Comparison of ENCODE assay signal across 16 cellular contexts in genomic region chr3:141229132-141229531, GRCh38. TPM values are rescaled to one million over a fixed set of nuclear protein-coding genes. Genes with fewer than 3 reads are reported as not detected.
A peak's percentile ranks its signal among the peaks of the same experiment; 100 is the strongest.
DNase-seq lines count a peak whose midpoint lies in the region; ATAC-seq and TF ChIP-seq lines count a peak whose summit lies in the region.
"Had no signal": no experiment of that assay in that cellular context is flagged by ENCODE, and none has a peak within 500 bp of the region (broad histone marks: within the 10 kb centered on the region; RNA-seq: fewer than 3 reads in every experiment).

No MANE protein-coding gene starts in this region.

- no peaks in the 10 kb centered on the region for H3K9me3 ChIP-seq in CD4-positive, alpha-beta memory T cell (ENCODE audit: control insufficient read depth in 1 of 2, low read length in 2 of 2)
- no peaks in the 10 kb centered on the region for H3K9me3 ChIP-seq in right atrium auricular region
- H3K9me3 ChIP-seq: ovary, uterus had no signal

- DNase-seq in NCI-H2081 (lab: John Stamatoyannopoulos, UW), result peak; percentile 19 to 50
- no peak for DNase-seq in NCI-H2081 treated with DMSO at 0.1 percent for 48 hours (lab: John Stamatoyannopoulos, UW)
- no peak for DNase-seq in CD4-positive, alpha-beta memory T cell
- DNase-seq in NCI-H524 (lab: John Stamatoyannopoulos, UW), result peak; percentile 67 to 79
- DNase-seq in glutamatergic neuron, result peak; percentile 52
- DNase-seq in G401 (ENCODE audit: low spot score), result no peak
- no peak for DNase-seq in right atrium auricular region (ENCODE audit: low spot score)
- DNase-seq: activated T-cell treated with anti-CD3 and anti-CD28 coated beads for 4 hours; effector CD8-positive, alpha-beta T cell; ovary; stimulated activated naive CD4-positive, alpha-beta T cell; T-helper 9 cell; uterus had no signal

- intact Hi-C loops in CD4-positive, alpha-beta memory T cell (cut with micrococcal nuclease), result no loop called here

- in situ Hi-C loops in G401 (cut with HindIII; ENCODE audit: low sequenced_read_pairs), result no loop called here

- H3K4me1 Mint-ChIP-seq in CD4-positive, alpha-beta memory T cell, result peaks cover 22 to 40% (median 30%) of the 10 kb centered on the region in 4 donors
- H3K4me1 Mint-ChIP-seq in glutamatergic neuron (ENCODE audit: low read depth, unreplicated experiment), result peaks cover 50% of the 10 kb centered on the region

- H3K9me3 Mint-ChIP-seq in CD4-positive, alpha-beta memory T cell, result peaks cover 0 to 4% (median 0%) of the 10 kb centered on the region in 8 donors
- peaks cover 25% of the 10 kb centered on the region for H3K9me3 Mint-ChIP-seq in glutamatergic neuron (ENCODE audit: unreplicated experiment)

- H3K27me3 ChIP-seq in CD4-positive, alpha-beta memory T cell (ENCODE audit: insufficient read depth, low read length), result no peaks in the 10 kb centered on the region
- H3K27me3 ChIP-seq in right atrium auricular region, result no peaks in the 10 kb centered on the region
- H3K27me3 ChIP-seq: ovary, uterus had no signal

- H3K4me3 Mint-ChIP-seq in CD4-positive, alpha-beta memory T cell, result peak overlapping the region in 3 of 8 donors; percentile 0 to 98 (median 62)
- H3K4me3 Mint-ChIP-seq in glutamatergic neuron (ENCODE audit: unreplicated experiment), result peak overlapping the region; percentile 77

- no peak for ATAC-seq in HG03095 (IDR thresholded peaks at IDR 0.05; ENCODE audit: unreplicated experiment)
- ATAC-seq: HCT116 had no signal

- CTCF ChIA-PET in CD4-positive, alpha-beta memory T cell (lab: Charles Lee; ENCODE audit: partially characterized antibody), result interaction anchor here (7.6 kb wide), 1 partner anchor 20 kb away, joined by 180 read pairs; no protein-coding TSS in a partner anchor

- peaks cover 0 to 3% of the 10 kb centered on the region in 2 donors for H3K36me3 Mint-ChIP-seq in CD4-positive, alpha-beta memory T cell
- H3K36me3 Mint-ChIP-seq in glutamatergic neuron (ENCODE audit: unreplicated experiment), result peaks cover 11% of the 10 kb centered on the region

- H3K27ac Mint-ChIP-seq in CD4-positive, alpha-beta memory T cell, result peak overlapping the region in 5 of 7 donors; percentile 17 to 92 (median 51)
- H3K27ac Mint-ChIP-seq in glutamatergic neuron (ENCODE audit: unreplicated experiment), result peak overlapping the region; percentile 90

- no peaks in the 10 kb centered on the region for H3K36me3 ChIP-seq in CD4-positive, alpha-beta memory T cell (ENCODE audit: insufficient read depth, low read length)
- H3K36me3 ChIP-seq in right atrium auricular region, result no peaks in the 10 kb centered on the region
- H3K36me3 ChIP-seq: ovary, uterus had no signal

- H3K4me3 ChIP-seq in CD4-positive, alpha-beta memory T cell (ENCODE audit: low read length in 2 of 2), result no peak overlapping the region
- H3K4me3 ChIP-seq in right atrium auricular region, result no peak overlapping the region
- H3K4me3 ChIP-seq: ovary, smooth muscle cell, uterus had no signal

- peaks cover 0 to 2% of the 10 kb centered on the region in 2 donors for H3K27me3 Mint-ChIP-seq in CD4-positive, alpha-beta memory T cell
- H3K27me3 Mint-ChIP-seq in glutamatergic neuron (ENCODE audit: unreplicated experiment), result peaks cover 18% of the 10 kb centered on the region

- no peak for TF ChIP-seq CTCF in glutamatergic neuron (IDR thresholded peaks at IDR 0.05; ENCODE audit: partially characterized antibody, unreplicated experiment)
- TF ChIP-seq CTCF in right atrium auricular region (IDR thresholded peaks at IDR 0.05), result no peak

- POLR2A ChIA-PET in CD4-positive, alpha-beta memory T cell (lab: Charles Lee; ENCODE audit: partially characterized antibody), result interaction anchor here (3.8 kb wide), 1 partner anchor 43 kb away, joined by 40 read pairs; no protein-coding TSS in a partner anchor

- no peak overlapping the region for H3K27ac ChIP-seq in CD4-positive, alpha-beta memory T cell (ENCODE audit: low read depth, low read length)
- H3K27ac ChIP-seq in right atrium auricular region, result no peak overlapping the region
- H3K27ac ChIP-seq: ovary, uterus had no signal

- peaks cover 22% of the 10 kb centered on the region for H3K4me1 ChIP-seq in CD4-positive, alpha-beta memory T cell (ENCODE audit: insufficient read depth, low read length)
- H3K4me1 ChIP-seq in right atrium auricular region, result peaks cover 0 to 11% of the 10 kb centered on the region in 2 donors
- H3K4me1 ChIP-seq: uterus had no signal

RNA-seq across cellular contexts. Expression of gene PXYLP1, which starts 2.5 kb away (rescaled TPM):
- 10 to 100 TPM; 17.2 to 22.6 TPM for total RNA-seq in CD4-positive, alpha-beta memory T cell
- polyA plus RNA-seq in CD4-positive, alpha-beta memory T cell, result 1 to 10 TPM; 5.2 to 6.9 TPM
- 42.7 TPM for total RNA-seq in glutamatergic neuron (ENCODE audit: unreplicated experiment)
- 5.5 and 6.4 TPM in 2 replicates for total RNA-seq in G401 (2014; rRNA removed; shearing (Covaris generic))
- 10 to 100 TPM in 1 of 2 donors, 1 to 10 TPM in 1; 7.5 to 14.5 TPM for total RNA-seq in right atrium auricular region

Comparison
In these comparisons a context has a peak if more than half of its experiments do, and no peak if none do; other contexts are left out.
1. DNase-seq: peak in NCI-H2081 (2 of 2), NCI-H524 (2 of 2) and glutamatergic neuron (single experiment); none in NCI-H2081 treated with DMSO at 0.1 percent for 48 hours (single experiment), CD4-positive, alpha-beta memory T cell (0 of 5), G401 (single experiment) and right atrium auricular region (single experiment).